Comparison of ENCODE assay signal across 14 cellular contexts in the genomic region with DNA sequence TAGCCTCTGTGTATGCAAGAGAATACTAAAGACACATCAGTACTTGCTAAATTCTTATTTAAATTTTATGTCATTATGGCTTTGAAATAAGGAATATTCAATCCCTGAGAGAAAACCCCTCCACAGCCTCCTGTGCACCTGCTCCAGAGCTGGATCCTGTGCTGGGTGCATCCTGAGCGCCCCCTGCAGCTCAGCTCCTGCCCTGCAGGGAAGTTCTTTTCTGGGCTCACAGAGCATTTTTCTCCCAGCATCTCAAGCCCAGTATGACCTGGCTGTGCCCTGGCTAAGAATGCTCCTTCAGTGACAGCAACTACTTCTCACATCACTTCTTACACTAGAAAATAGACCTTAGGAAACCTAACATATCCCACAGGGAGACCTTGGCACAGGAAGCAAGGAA.
"Had no signal": no experiment of that assay in that cellular context is flagged by ENCODE, and none has a peak within 500 bp of the region (broad histone marks: within the 10 kb centered on the region; RNA-seq: fewer than 3 reads in every experiment).

No MANE protein-coding gene starts in this region.

- H3K4me3 ChIP-seq: adrenal gland, colonic mucosa, left ventricle myocardium inferior, neural progenitor cell, ovary, sigmoid colon, tibial nerve, vagina had no signal

- H3K9ac ChIP-seq: neural progenitor cell had no signal

- H3K27ac Mint-ChIP-seq: activated B cell treated with CpG ODN at 0.5 μM for 24 hours; neural progenitor cell; stimulated activated naive B cell treated with anti-CD40 and anti-IgM and Interleukin-4, amounts not matched to agents 10 μg/mL and 1 μg/mL and 100 μg/mL, for 72 hours had no signal

- ATAC-seq: stimulated activated naive B cell treated with anti-CD40 and anti-IgM and Interleukin-4, amounts not matched to agents 10 μg/mL and 1 μg/mL and 100 μg/mL, for 72 hours had no signal

- H3K4me1 Mint-ChIP-seq: activated B cell treated with CpG ODN at 0.5 μM for 24 hours, neural progenitor cell had no signal

- H3K27me3 Mint-ChIP-seq: activated B cell treated with CpG ODN at 0.5 μM for 24 hours; stimulated activated naive B cell treated with anti-CD40 and anti-IgM and Interleukin-4, amounts not matched to agents 10 μg/mL and 1 μg/mL and 100 μg/mL, for 72 hours had no signal

- H3K36me3 Mint-ChIP-seq: neural progenitor cell; stimulated activated naive B cell treated with anti-CD40 and anti-IgM and Interleukin-4, amounts not matched to agents 10 μg/mL and 1 μg/mL and 100 μg/mL, for 72 hours had no signal

- H3K4me2 ChIP-seq: neural progenitor cell had no signal

- H3K4me3 Mint-ChIP-seq: activated B cell treated with CpG ODN at 0.5 μM for 24 hours; neural progenitor cell; stimulated activated naive B cell treated with anti-CD40 and anti-IgM and Interleukin-4, amounts not matched to agents 10 μg/mL and 1 μg/mL and 100 μg/mL, for 72 hours had no signal

- H3K9me3 Mint-ChIP-seq: activated B cell treated with CpG ODN at 0.5 μM for 24 hours; neural progenitor cell; stimulated activated naive B cell treated with anti-CD40 and anti-IgM and Interleukin-4, amounts not matched to agents 10 μg/mL and 1 μg/mL and 100 μg/mL, for 72 hours had no signal

- H3K36me3 ChIP-seq: adrenal gland, colonic mucosa, left ventricle myocardium inferior, neural progenitor cell, ovary, sigmoid colon, tibial nerve, vagina had no signal

- H3K9me3 ChIP-seq: adrenal gland, colonic mucosa, left ventricle myocardium inferior, ovary, sigmoid colon, tibial nerve, vagina had no signal

- DNase-seq: activated B cell treated with CpG ODN at 0.5 μM for 24 hours; adrenal gland; colonic mucosa; foreskin melanocyte; left ventricle myocardium inferior; mesendoderm; ovary; sigmoid colon; stimulated activated CD4-positive, alpha-beta T cell treated with anti-CD3 and anti-CD28 coated beads, Interleukin-2, amount 100 ng/mL, for 24 hours; stimulated activated naive B cell treated with anti-CD40 and anti-IgM and Interleukin-4, amounts not matched to agents 10 μg/mL and 1 μg/mL and 100 μg/mL, for 72 hours; T-helper 2 cell had no signal

- H2AFZ ChIP-seq: neural progenitor cell had no signal

- H3K27me3 ChIP-seq: adrenal gland, colonic mucosa, neural progenitor cell, ovary, sigmoid colon, tibial nerve, vagina had no signal

- H3K27ac ChIP-seq: adrenal gland, colonic mucosa, left ventricle myocardium inferior, neural progenitor cell, ovary, sigmoid colon, tibial nerve, vagina had no signal
